Comparison of ENCODE assay signal across 15 cellular contexts in the genomic region with DNA sequence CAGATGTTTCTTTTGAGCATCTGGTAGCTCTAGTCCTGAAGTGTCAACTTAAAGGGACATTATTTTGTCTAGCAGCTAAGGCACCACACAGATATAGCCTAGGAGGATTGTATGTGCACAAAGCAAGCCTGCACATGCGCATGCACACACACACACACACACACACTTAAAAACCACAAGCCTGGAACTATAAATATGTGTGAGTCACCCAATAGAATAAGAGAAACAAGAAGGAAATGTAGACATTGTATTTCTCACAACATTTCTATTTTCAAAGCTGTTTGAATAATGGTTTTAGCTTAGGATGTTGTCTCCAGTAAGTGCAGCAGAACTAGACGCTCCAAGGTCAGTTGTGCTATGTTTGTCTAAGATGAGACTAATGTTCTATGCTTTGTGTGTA.
DNase-seq lines count a peak whose midpoint lies in the region; ATAC-seq and TF ChIP-seq lines count a peak whose summit lies in the region.
"Had no signal": no experiment of that assay in that cellular context is flagged by ENCODE, and none has a peak within 500 bp of the region (broad histone marks: within the 10 kb centered on the region; RNA-seq: fewer than 3 reads in every experiment).

No MANE protein-coding gene starts in this region.

- peak overlapping the region; percentile 34; the same call in 1 of the 2 replicates for H3K27ac Mint-ChIP-seq in HFFc6
- H3K27ac Mint-ChIP-seq in activated naive CD4-positive, alpha-beta T cell treated with anti-CD3 and anti-CD28 coated beads for 36 hours = no peak overlapping the region
- H3K27ac Mint-ChIP-seq: brain; immature natural killer cell; naive thymus-derived CD4-positive, alpha-beta T cell had no signal

- POLR2A ChIA-PET in AG04450 (lab: Yijun Ruan, JAX) = no interaction called here

- H3K27ac ChIP-seq in AG04450 (ENCODE audit: low read depth, low read length) = peak overlapping the region; percentile 60
- H3K27ac ChIP-seq: RWPE1, VCaP had no signal

- H3K27me3 ChIP-seq in AG04450 (ENCODE audit: control insufficient read depth, insufficient read depth, low read length) = no peaks in the 10 kb centered on the region

- ATAC-seq in GM19455 (IDR thresholded peaks at IDR 0.05; ENCODE audit: unreplicated experiment) (no peak), GM18519 (IDR thresholded peaks at IDR 0.05; ENCODE audit: low FRiP score, unreplicated experiment) (no peak)
- ATAC-seq: naive thymus-derived CD4-positive, alpha-beta T cell had no signal

- H3K27me3 Mint-ChIP-seq in HFFc6 (ENCODE audit: insufficient read depth) = no peaks in the 10 kb centered on the region
- H3K27me3 Mint-ChIP-seq in activated naive CD4-positive, alpha-beta T cell treated with anti-CD3 and anti-CD28 coated beads for 36 hours (ENCODE audit: low read depth) = peaks cover 2% of the 10 kb centered on the region
- H3K27me3 Mint-ChIP-seq: brain had no signal

- no peak for TF ChIP-seq CTCF in AG04450 (IDR thresholded peaks at IDR 0.05; ENCODE audit: low read depth, low read length)
- no peak for TF ChIP-seq CTCF in HFFc6 (IDR thresholded peaks at IDR 0.05)
- no peak for TF ChIP-seq CTCF in fibroblast of the aortic adventitia (IDR thresholded peaks at IDR 0.05; ENCODE audit: insufficient read depth, low read length)

- H3K4me3 ChIP-seq in AG04450 (ENCODE audit: low read depth, low read length) (no peak overlapping the region), fibroblast of the aortic adventitia (ENCODE audit: low read depth, low read length) (no peak overlapping the region)

- intact Hi-C loops in activated naive CD4-positive, alpha-beta T cell treated with anti-CD3 and anti-CD28 coated beads for 36 hours (cut with micrococcal nuclease) = no loop called here

- H3K4me1 Mint-ChIP-seq in HFFc6 (ENCODE audit: low read depth) = peaks cover 56% of the 10 kb centered on the region
- no peaks in the 10 kb centered on the region for H3K4me1 Mint-ChIP-seq in activated naive CD4-positive, alpha-beta T cell treated with anti-CD3 and anti-CD28 coated beads for 36 hours (ENCODE audit: low read depth)
- H3K4me1 Mint-ChIP-seq: immature natural killer cell had no signal

- H3K9me3 Mint-ChIP-seq in HFFc6 = no peaks in the 10 kb centered on the region
- H3K9me3 Mint-ChIP-seq in activated naive CD4-positive, alpha-beta T cell treated with anti-CD3 and anti-CD28 coated beads for 36 hours = no peaks in the 10 kb centered on the region
- H3K9me3 Mint-ChIP-seq: brain had no signal

- no peak overlapping the region for H3K4me3 Mint-ChIP-seq in HFFc6
- H3K4me3 Mint-ChIP-seq in activated naive CD4-positive, alpha-beta T cell treated with anti-CD3 and anti-CD28 coated beads for 36 hours = no peak overlapping the region
- H3K4me3 Mint-ChIP-seq: brain; immature natural killer cell; naive thymus-derived CD4-positive, alpha-beta T cell had no signal

- H3K9me3 ChIP-seq in AG04450 (ENCODE audit: control insufficient read depth, insufficient read depth, low read length) = no peaks in the 10 kb centered on the region

- no peaks in the 10 kb centered on the region for H3K36me3 Mint-ChIP-seq in HFFc6 (ENCODE audit: low read depth)
- H3K36me3 Mint-ChIP-seq in activated naive CD4-positive, alpha-beta T cell treated with anti-CD3 and anti-CD28 coated beads for 36 hours (ENCODE audit: low read depth) = no peaks in the 10 kb centered on the region
- H3K36me3 Mint-ChIP-seq: brain; immature natural killer cell; naive thymus-derived CD4-positive, alpha-beta T cell had no signal

- CTCF ChIA-PET in AG04450 (lab: Charles Lee) = interaction anchor here (1.0 to 1.6 kb wide), 2 partner anchors 25 to 590 kb away, joined by 3 to 4 read pairs; no protein-coding TSS in a partner anchor
- CTCF ChIA-PET in activated naive CD4-positive, alpha-beta T cell treated with anti-CD3 and anti-CD28 coated beads for 36 hours (lab: Charles Lee) = interaction anchor here (1.0 kb wide), 1 partner anchor 72 kb away, joined by 3 read pairs; no protein-coding TSS in a partner anchor

- DNase-seq in AG04450 (ENCODE audit: low read depth, low spot score) (peak; percentile 52), HFFc6 (peak; percentile 76), SIG-M5 (lab: John Stamatoyannopoulos, UW) (peak; percentile 2), fibroblast of the aortic adventitia (ENCODE audit: low read depth) (peak; percentile 60), NCI-H1105 (lab: John Stamatoyannopoulos, UW) (no peak)
- no peak for DNase-seq in activated naive CD4-positive, alpha-beta T cell treated with anti-CD3 and anti-CD28 coated beads for 36 hours
- DNase-seq: immature natural killer cell; naive thymus-derived CD4-positive, alpha-beta T cell; NCI-H187; small intestine had no signal

Comparison
In these comparisons a context has a peak if more than half of its experiments do, and no peak if none do; other contexts are left out.
1. DNase-seq: peak in AG04450 (single experiment), HFFc6 (single experiment), SIG-M5 (single experiment) and fibroblast of the aortic adventitia (single experiment); none in NCI-H1105 (single experiment) and activated naive CD4-positive, alpha-beta T cell treated with anti-CD3 and anti-CD28 coated beads for 36 hours (single experiment).